ENCODE assay signal across 19 cellular contexts in the genomic region with DNA sequence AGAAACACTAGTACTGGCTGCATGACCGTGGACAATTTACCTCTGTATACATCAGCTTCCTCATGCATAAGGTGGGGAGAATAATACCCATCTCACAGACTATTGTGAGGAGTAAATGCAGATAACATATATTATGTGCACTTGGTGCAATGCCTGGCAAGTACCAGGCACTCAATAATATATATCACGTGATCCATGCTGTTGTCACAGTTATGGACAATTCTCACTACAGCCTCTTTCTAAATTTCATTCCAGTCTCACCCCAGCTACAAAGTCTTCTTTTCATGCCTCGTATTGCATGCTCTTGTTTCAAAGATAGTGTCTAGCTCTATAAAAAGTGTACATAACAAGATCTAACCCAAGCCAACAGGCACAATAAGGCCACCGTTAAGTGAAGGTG.
"Had no signal": no experiment of that assay in that cellular context is flagged by ENCODE, and none has a peak within 500 bp of the region (broad histone marks: within the 10 kb centered on the region; RNA-seq: fewer than 3 reads in every experiment).

No MANE protein-coding gene starts in this region.

- DNase-seq: activated CD4-positive, alpha-beta T cell treated with anti-CD3 and anti-CD28 coated beads for 48 hours; activated CD4-positive, alpha-beta T cell treated with anti-CD3 and anti-CD28 coated beads, Interleukin-2, amount 50 U/mL, for 4 hours; activated CD4-positive, CD25-positive, alpha-beta regulatory T cell treated with anti-CD3 and anti-CD28 coated beads, Interleukin-2, amount 50 U/mL, for 72 hours; activated CD8-positive, alpha-beta memory T cell treated with anti-CD3 and anti-CD28 coated beads, Interleukin-2, amount 50 U/mL, for 48 hours; activated CD8-positive, alpha-beta T cell treated with anti-CD3 and anti-CD28 coated beads, Interleukin-2, amount 10 ng/mL, durations not matched to agents 7 days and 5 days; activated naive CD4-positive, alpha-beta T cell; activated T-cell treated with anti-CD3 and anti-CD28 coated beads, Interleukin-2, amount 50 U/mL, for 1 hour; amniotic stem cell; Karpas-422; MM.1S; NCI-H1105; NCI-H1436; NCI-H1694 treated with DMSO at 0.1 percent for 48 hours; NCI-H2029 treated with DMSO at 0.1 percent for 48 hours; NCI-H510A treated with DMSO at 0.1 percent for 48 hours; SIG-M5; T-helper 17 cell; T-helper 9 cell had no signal

- ATAC-seq: activated CD8-positive, alpha-beta T cell treated with anti-CD3 and anti-CD28 coated beads, Interleukin-2, amount 10 ng/mL, durations not matched to agents 7 days and 5 days; T-helper 17 cell; WTC11 had no signal
